Comparison of ENCODE assay signal across 1 cellular context in genomic region chr7:101604331-101604933, GRCh38.
TF ChIP-seq lines count a peak whose summit lies in the region.

No MANE protein-coding gene starts in this region.

TF ChIP-seq in GM23338, 12 proteins besides CTCF, POLR2A, EP300 and RAD21:
- no peak for TF ChIP-seq ZNF462 (CRISPR knock-in tag; IDR thresholded peaks at IDR 0.05)
- TF ChIP-seq EZH2phosphoT487 (IDR thresholded peaks at IDR 0.05; ENCODE audit: unreplicated experiment) = no peak
- TF ChIP-seq EZH2 (IDR thresholded peaks at IDR 0.05; ENCODE audit: low read depth, unreplicated experiment) = no peak
- no peak for TF ChIP-seq ZNF331 (CRISPR knock-in tag; IDR thresholded peaks at IDR 0.05; ENCODE audit: low read depth)
- TF ChIP-seq, protein P1, sequence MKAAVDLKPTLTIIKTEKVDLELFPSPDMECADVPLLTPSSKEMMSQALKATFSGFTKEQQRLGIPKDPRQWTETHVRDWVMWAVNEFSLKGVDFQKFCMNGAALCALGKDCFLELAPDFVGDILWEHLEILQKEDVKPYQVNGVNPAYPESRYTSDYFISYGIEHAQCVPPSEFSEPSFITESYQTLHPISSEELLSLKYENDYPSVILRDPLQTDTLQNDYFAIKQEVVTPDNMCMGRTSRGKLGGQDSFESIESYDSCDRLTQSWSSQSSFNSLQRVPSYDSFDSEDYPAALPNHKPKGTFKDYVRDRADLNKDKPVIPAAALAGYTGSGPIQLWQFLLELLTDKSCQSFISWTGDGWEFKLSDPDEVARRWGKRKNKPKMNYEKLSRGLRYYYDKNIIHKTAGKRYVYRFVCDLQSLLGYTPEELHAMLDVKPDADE (IDR thresholded peaks at IDR 0.05) = no peak
- no peak for TF ChIP-seq JUNB (IDR thresholded peaks at IDR 0.05; ENCODE audit: unreplicated experiment)
- no peak for TF ChIP-seq ZNF114 (CRISPR knock-in tag; IDR thresholded peaks at IDR 0.05)
- no peak for TF ChIP-seq STAT1 (IDR thresholded peaks at IDR 0.05; ENCODE audit: unreplicated experiment)
- no peak for TF ChIP-seq NANOG (IDR thresholded peaks at IDR 0.05; ENCODE audit: borderline replicate concordance)
- TF ChIP-seq REST (IDR thresholded peaks at IDR 0.05; ENCODE audit: unreplicated experiment) = no peak
- TF ChIP-seq CREB1 (CRISPR knock-in tag; IDR thresholded peaks at IDR 0.05; ENCODE audit: low read depth) = no peak
- TF ChIP-seq POLR2AphosphoS5 (IDR thresholded peaks at IDR 0.05; ENCODE audit: low read depth) = no peak
